Comparison of ENCODE assay signal across 21 cellular contexts in the genomic region with DNA sequence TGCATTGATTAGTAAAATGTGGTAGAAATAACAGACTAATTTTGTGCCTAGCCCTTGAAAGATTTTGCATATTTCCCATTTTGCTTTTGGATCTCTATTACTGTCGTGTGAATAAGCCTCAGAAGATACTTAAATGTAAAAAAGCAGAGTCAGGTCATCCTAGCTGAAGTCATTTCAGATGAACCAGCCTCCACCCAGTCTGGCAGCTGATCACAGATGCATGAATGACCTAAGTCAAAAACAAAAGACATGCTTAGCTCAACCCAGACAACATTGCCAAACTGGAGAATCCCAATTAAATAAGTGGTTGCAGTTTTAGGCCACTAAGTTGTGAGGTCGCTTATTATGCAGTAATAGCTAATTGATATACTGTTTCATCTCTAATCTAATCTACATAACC.
"Had no signal": no experiment of that assay in that cellular context is flagged by ENCODE, and none has a peak within 500 bp of the region (broad histone marks: within the 10 kb centered on the region; RNA-seq: fewer than 3 reads in every experiment).

No MANE protein-coding gene starts in this region.

- H3K9me3 ChIP-seq: body of pancreas, lower lobe of right lung, right atrium auricular region, suprapubic skin, transverse colon, uterus had no signal

- ATAC-seq: activated T-helper 17 cell treated with anti-CD3 and anti-CD28 coated beads, Interleukin-2, amount 50 U/mL, for 72 hours; body of pancreas; lower lobe of right lung had no signal

- H3K27ac ChIP-seq: body of pancreas, dorsolateral prefrontal cortex, epithelial cell of prostate, hepatocyte, lower lobe of right lung, right atrium auricular region, suprapubic skin, transverse colon, uterus, WERI-Rb-1 had no signal

- DNase-seq: activated CD4-positive, alpha-beta memory T cell treated with anti-CD3 and anti-CD28 coated beads, Interleukin-2, amount 10 ng/mL, durations not matched to agents 7 days and 5 days; activated CD4-positive, alpha-beta T cell treated with anti-CD3 and anti-CD28 coated beads for 1 hour; activated naive CD4-positive, alpha-beta T cell; activated naive CD8-positive, alpha-beta T cell treated with anti-CD3 and anti-CD28 coated beads, Interleukin-2, amount 10 ng/mL, durations not matched to agents 7 days and 5 days; activated T-cell treated with anti-CD3 and anti-CD28 coated beads, Interleukin-2, amount 50 U/mL, for 1 hour; body of pancreas; dorsolateral prefrontal cortex; islet precursor cell; lower lobe of right lung; occipital lobe; small intestine; stimulated activated CD4-positive, alpha-beta T cell treated with anti-CD3 and anti-CD28 coated beads, Interleukin-15, amount 100 ng/mL, for 24 hours; stimulated activated CD4-positive, alpha-beta T cell treated with anti-CD3 and anti-CD28 coated beads, Interleukin-2, amount 100 ng/mL, for 48 hours; transverse colon; uterus; WERI-Rb-1 had no signal

- H3K4me3 ChIP-seq: body of pancreas, dorsolateral prefrontal cortex, hepatocyte, lower lobe of right lung, right atrium auricular region, suprapubic skin, transverse colon, uterus had no signal

- FAIRE-seq: small intestine had no signal

- H3K27me3 ChIP-seq: body of pancreas, dorsolateral prefrontal cortex, hepatocyte, right atrium auricular region, suprapubic skin, transverse colon, uterus had no signal

- H3K4me1 ChIP-seq: body of pancreas, lower lobe of right lung, right atrium auricular region, suprapubic skin, transverse colon, uterus had no signal
